In genomic region chr9:104800068-104800785, GRCh38 we compare ENCODE assay signal across 9 cellular contexts. TPM values are rescaled to one million over a fixed set of nuclear protein-coding genes. Genes with fewer than 3 reads are reported as not detected.
"Had no signal": no experiment of that assay in that cellular context is flagged by ENCODE, and none has a peak within 500 bp of the region (broad histone marks: within the 10 kb centered on the region; RNA-seq: fewer than 3 reads in every experiment).

No MANE protein-coding gene starts in this region.

- H2AFZ ChIP-seq: GM23248 had no signal

- H3K4me1 ChIP-seq: HAP-1 had no signal

- H3K9ac ChIP-seq: GM23248 had no signal

- H3K4me3 ChIP-seq: GM23248, HAP-1 had no signal

- H3K27ac ChIP-seq: GM23248 had no signal

- FAIRE-seq: HTR-8/SVneo had no signal

- DNase-seq: GM23248, GOT3, H7, HFFc6, KG1 had no signal

- H3K9me3 ChIP-seq: HAP-1 had no signal

- ATAC-seq: HCT116 had no signal

- H3K36me3 ChIP-seq: HAP-1 had no signal

RNA-seq across cellular contexts. Expression of gene NIPSNAP3B, which starts 36.3 kb away (rescaled TPM):
- total RNA-seq: HT-29 had no signal
